8 cellular contexts compared by ENCODE assay signal in genomic region chr12:8242881-8243681, GRCh38. TPM values are rescaled to one million over a fixed set of nuclear protein-coding genes. Genes with fewer than 3 reads are reported as not detected.
A peak's percentile ranks its signal among the peaks of the same experiment; 100 is the strongest.
DNase-seq lines count a peak whose midpoint lies in the region; ATAC-seq and TF ChIP-seq lines count a peak whose summit lies in the region.
"Not testable (repeated sequence)": the region's sequence is repeated elsewhere in the genome, so short reads cannot be mapped to it uniquely, and the experiment has no call there.

No MANE protein-coding gene starts in this region.

- ATAC-seq in GM19324 (IDR thresholded peaks at IDR 0.05; ENCODE audit: low FRiP score, unreplicated experiment) (peak; percentile 76), HG03565 (IDR thresholded peaks at IDR 0.05; ENCODE audit: unreplicated experiment) (peak; percentile 87), left colon (peak; percentile 100)

- DNase-seq in AML-193 (lab: John Stamatoyannopoulos, UW) (peak; percentile 76 to 93), NCI-H774 (lab: John Stamatoyannopoulos, UW) (peak; percentile 96), coronary artery (ENCODE audit: low spot score) (peak; percentile 99), left colon (peak; percentile 98 to 99)
- peak; percentile 99 to 100 for DNase-seq in activated CD4-positive, alpha-beta T cell treated with anti-CD3 and anti-CD28 coated beads, Interleukin-2, amount 50 U/mL, for 24 hours (ENCODE audit: low read depth in 1 of 2, low spot score in 1 of 2)
- peak; percentile 99 for DNase-seq in stimulated activated CD4-positive, alpha-beta T cell treated with anti-CD3 and anti-CD28 coated beads, Interleukin-15, amount 100 ng/mL, for 48 hours (ENCODE audit: low read depth in 2 of 2)

- peak overlapping the region; percentile 85 for H3K4me3 ChIP-seq in coronary artery

- peak overlapping the region; percentile 71 to 94 for H3K27ac ChIP-seq in coronary artery

- TF ChIP-seq CTCF in coronary artery (IDR thresholded peaks at IDR 0.05) = not testable (repeated sequence)

- intact Hi-C loops in left colon (cut with DNase I, micrococcal nuclease) = loop anchor here in 1 of 2 donors (10.0 kb wide), 1 partner anchor 208 kb away; the partner anchor contains the start of gene FOXJ2

RNA-seq across cellular contexts. Expression of gene FAM90A1, which starts 15.7 kb away (rescaled TPM):
- under 1 TPM; 0.11 to 0.49 TPM for total RNA-seq in left colon

Comparison
In these comparisons a context has a peak if more than half of its experiments do, and no peak if none do; other contexts are left out.
1. Peak in every context shown above with its lines: DNase-seq, ATAC-seq, H3K4me3 ChIP-seq and H3K27ac ChIP-seq.